In genomic region chr1:118931876-118932275, GRCh38 we compare ENCODE assay signal across 25 cellular contexts. TPM values are rescaled to one million over a fixed set of nuclear protein-coding genes. Genes with fewer than 3 reads are reported as not detected.
"Had no signal": no experiment of that assay in that cellular context is flagged by ENCODE, and none has a peak within 500 bp of the region (broad histone marks: within the 10 kb centered on the region; RNA-seq: fewer than 3 reads in every experiment).

No MANE protein-coding gene starts in this region.

- DNase-seq: activated CD4-positive, alpha-beta T cell treated with anti-CD3 and anti-CD28 coated beads for 48 hours; activated CD4-positive, alpha-beta T cell treated with anti-CD3 and anti-CD28 coated beads, Interleukin-2, amount 50 U/mL, for 48 hours; activated CD8-positive, alpha-beta memory T cell treated with anti-CD3 and anti-CD28 coated beads for 24 hours; activated effector memory CD4-positive, alpha-beta T cell treated with Interleukin-2 at 50 U/mL for 16 hours; activated naive CD4-positive, alpha-beta T cell treated with Interleukin-2 at 50 U/mL for 16 hours; anterior cingulate cortex; esophagus squamous epithelium; left ventricle myocardium inferior; mucosa of descending colon; ovary; small intestine; stimulated activated CD4-positive, alpha-beta T cell treated with anti-CD3 and anti-CD28 coated beads, Interleukin-1b, Interleukin-23, amount 100 ng/mL, for 48 hours; stimulated activated CD4-positive, alpha-beta T cell treated with anti-CD3 and anti-CD28 coated beads, Interleukin-4, amount 100 ng/mL, for 4 hours; stimulated activated CD8-positive, alpha-beta memory T cell treated with anti-CD3 and anti-CD28 coated beads, Interleukin-4, amount 100 ng/mL, for 48 hours; stimulated activated naive CD8-positive, alpha-beta T cell treated with anti-CD3 and anti-CD28 coated beads, Interleukin-15, amount 100 ng/mL, for 72 hours; substantia nigra; T1000; thyroid gland; upper lobe of left lung; WERI-Rb-1 had no signal

- ATAC-seq: activated CD4-positive, CD25-positive, alpha-beta regulatory T cell treated with anti-CD3 and anti-CD28 coated beads, Interleukin-2, amount 50 U/mL, for 24 hours; mucosa of descending colon; sciatic nerve; stimulated activated memory B cell treated with anti-CD40 and anti-IgM and Interleukin-4, amounts not matched to agents 10 μg/mL and 1 μg/mL and 100 μg/mL, for 72 hours; stimulated activated naive CD8-positive, alpha-beta T cell treated with anti-CD3 and anti-CD28 coated beads, Interleukin-15, amount 100 ng/mL, for 72 hours had no signal

RNA-seq across cellular contexts. Expression of gene TBX15, which starts 56.3 kb away (rescaled TPM):
- total RNA-seq: bronchial epithelial cell, mucosa of descending colon, progenitor cell of endocrine pancreas had no signal
